ENCODE assay signal across 5 cellular contexts in genomic region chr4:56449475-56449874, GRCh38. TPM values are rescaled to one million over a fixed set of nuclear protein-coding genes. Genes with fewer than 3 reads are reported as not detected.
"Had no signal": no experiment of that assay in that cellular context is flagged by ENCODE, and none has a peak within 500 bp of the region (broad histone marks: within the 10 kb centered on the region; RNA-seq: fewer than 3 reads in every experiment).

No MANE protein-coding gene starts in this region.

RNA-seq across cellular contexts. Expression of gene ARL9, which starts 56.1 kb away (rescaled TPM):
- total RNA-seq: GM23248, GM23338, H4, H7, H9 had no signal
